Comparison of ENCODE assay signal across 15 cellular contexts in the genomic region with DNA sequence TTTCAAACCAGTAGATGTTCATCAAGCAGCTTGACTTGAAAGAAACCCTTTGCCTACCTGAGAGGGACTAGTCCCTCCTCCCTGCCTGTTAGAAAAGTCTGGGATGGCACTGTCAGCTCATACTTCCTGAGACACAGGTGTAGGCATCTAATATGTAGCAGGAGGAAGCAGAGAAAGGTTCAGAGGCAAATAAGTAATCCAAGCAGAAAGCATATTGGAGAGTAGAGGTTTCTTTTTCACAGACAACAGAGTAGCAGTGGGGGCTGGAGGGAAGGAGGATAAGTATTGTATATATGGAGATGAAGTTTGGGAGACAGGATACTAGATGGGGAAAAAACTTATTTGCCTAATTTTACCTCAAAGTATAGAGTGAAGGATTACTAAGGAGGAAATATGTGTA.
DNase-seq lines count a peak whose midpoint lies in the region; ATAC-seq, FAIRE-seq and TF ChIP-seq lines count a peak whose summit lies in the region.
"Had no signal": no experiment of that assay in that cellular context is flagged by ENCODE, and none has a peak within 500 bp of the region (broad histone marks: within the 10 kb centered on the region; RNA-seq: fewer than 3 reads in every experiment).

No MANE protein-coding gene starts in this region.

- H3K18ac ChIP-seq in H9 (ENCODE audit: insufficient read length, low read depth, low read length): no peak overlapping the region

- no peaks in the 10 kb centered on the region for H3K9me3 Mint-ChIP-seq in H9
- no peaks in the 10 kb centered on the region for H3K9me3 Mint-ChIP-seq in activated T-helper 17 cell treated with anti-CD3 and anti-CD28 coated beads, Interleukin-2, amount 50 U/mL, for 72 hours
- no peaks in the 10 kb centered on the region for H3K9me3 Mint-ChIP-seq in activated naive CD8-positive, alpha-beta T cell treated with anti-CD3 and anti-CD28 coated beads for 36 hours
- H3K9me3 Mint-ChIP-seq: activated CD8-positive, alpha-beta T cell treated with anti-CD3 and anti-CD28 coated beads for 36 hours; IgD-negative memory B cell had no signal

- no peak overlapping the region for H2AFZ ChIP-seq in H9 (ENCODE audit: low read length)

- H3K4me1 Mint-ChIP-seq in H9: peaks cover 25 to 33% of the 10 kb centered on the region in 2 experiments
- peaks cover 15% of the 10 kb centered on the region for H3K4me1 Mint-ChIP-seq in activated T-helper 17 cell treated with anti-CD3 and anti-CD28 coated beads, Interleukin-2, amount 50 U/mL, for 72 hours
- H3K4me1 Mint-ChIP-seq in activated naive CD8-positive, alpha-beta T cell treated with anti-CD3 and anti-CD28 coated beads for 36 hours: peaks cover 12% of the 10 kb centered on the region

- H3K27me3 Mint-ChIP-seq in H9 (ENCODE audit: low read depth): no peaks in the 10 kb centered on the region
- H3K27me3 Mint-ChIP-seq in activated T-helper 17 cell treated with anti-CD3 and anti-CD28 coated beads, Interleukin-2, amount 50 U/mL, for 72 hours: no peaks in the 10 kb centered on the region
- H3K27me3 Mint-ChIP-seq in activated naive CD8-positive, alpha-beta T cell treated with anti-CD3 and anti-CD28 coated beads for 36 hours: no peaks in the 10 kb centered on the region
- H3K27me3 Mint-ChIP-seq: activated CD8-positive, alpha-beta T cell treated with anti-CD3 and anti-CD28 coated beads for 36 hours had no signal

- no peak overlapping the region for H2BK5ac ChIP-seq in H9 (ENCODE audit: insufficient read length, low read length)

- no peak overlapping the region for H4K5ac ChIP-seq in H9 (ENCODE audit: insufficient read length, low read depth, low read length)

- no peaks in the 10 kb centered on the region for H3K23me2 ChIP-seq in H9 (ENCODE audit: insufficient read length, low read depth, low read length, poor library complexity, severe bottlenecking)

- H3K23ac ChIP-seq in H9 (ENCODE audit: insufficient read length, low read depth, low read length): no peak overlapping the region

- no peak overlapping the region for H4K8ac ChIP-seq in H9 (replicated peaks; ENCODE audit: insufficient read length, low read depth, low read length)

- intact Hi-C loops in pancreas (cut with DNase I): loop anchor here in 2 of 3 donors (5.0 to 10.0 kb wide), 2 partner anchors 123 to 324 kb away; no protein-coding TSS in a partner anchor

- H3T11ph ChIP-seq in H9 (ENCODE audit: low read length): no peak overlapping the region

- H2BK15ac ChIP-seq in H9 (ENCODE audit: low read depth, low read length): no peak overlapping the region

- no peaks in the 10 kb centered on the region for H4K20me1 ChIP-seq in H9 (ENCODE audit: control insufficient read depth, insufficient read depth, insufficient read length)

- H3K9me3 ChIP-seq in H9 (ENCODE audit: control insufficient read depth, low read depth, low read length) (no peaks in the 10 kb centered on the region), pancreas (no peaks in the 10 kb centered on the region)

- H3K56ac ChIP-seq in H9 (ENCODE audit: insufficient read length, low read depth, low read length): no peak overlapping the region

- TF ChIP-seq CTCF in H9 (conservative IDR thresholded peaks at IDR 0.05): no peak
- no peak for TF ChIP-seq CTCF in pancreas (IDR thresholded peaks at IDR 0.05)

- no peak overlapping the region for H3K27ac ChIP-seq in H9 (ENCODE audit: insufficient read length, low read depth, low read length)
- H3K27ac ChIP-seq in pancreas: peak overlapping the region in 1 of 4 donors; percentile 18

- H2BK120ac ChIP-seq in H9 (ENCODE audit: low read depth, low read length, poor library complexity, severe bottlenecking): no peak overlapping the region

- no peak for DNase-seq in H9
- no peak for DNase-seq in pancreas
- no peak for DNase-seq in AG20443 (ENCODE audit: low spot score)
- no peak for DNase-seq in activated naive CD8-positive, alpha-beta T cell treated with anti-CD3 and anti-CD28 coated beads for 36 hours
- DNase-seq in activated naive CD4-positive, alpha-beta T cell treated with Interleukin-2 at 50 U/mL for 16 hours: no peak
- DNase-seq: activated CD8-positive, alpha-beta T cell treated with anti-CD3 and anti-CD28 coated beads for 36 hours; COR-L47; GOT3; NCI-H510A; stimulated activated naive CD4-positive, alpha-beta T cell treated with Interleukin-2 at 50 U/mL for 16 hours had no signal

- no peaks in the 10 kb centered on the region for H3K79me1 ChIP-seq in H9 (ENCODE audit: insufficient read depth, low read depth, low read length, poor library complexity, severe bottlenecking)

- H2AK5ac ChIP-seq in H9 (ENCODE audit: insufficient read length, low read length): no peak overlapping the region

- no peak overlapping the region for H3K4me3 Mint-ChIP-seq in H9
- no peak overlapping the region for H3K4me3 Mint-ChIP-seq in activated T-helper 17 cell treated with anti-CD3 and anti-CD28 coated beads, Interleukin-2, amount 50 U/mL, for 72 hours
- no peak overlapping the region for H3K4me3 Mint-ChIP-seq in activated naive CD8-positive, alpha-beta T cell treated with anti-CD3 and anti-CD28 coated beads for 36 hours
- H3K4me3 Mint-ChIP-seq: activated CD8-positive, alpha-beta T cell treated with anti-CD3 and anti-CD28 coated beads for 36 hours; IgD-negative memory B cell had no signal

- no peak overlapping the region for H4K91ac ChIP-seq in H9 (ENCODE audit: insufficient read length, low read depth, low read length)

- H2BK12ac ChIP-seq in H9 (ENCODE audit: insufficient read length, low read depth, low read length): no peak overlapping the region

- H3K27me3 ChIP-seq in H9 (ENCODE audit: insufficient read depth, low read length): no peaks in the 10 kb centered on the region
- no peaks in the 10 kb centered on the region for H3K27me3 ChIP-seq in pancreas

- no peaks in the 10 kb centered on the region for H3K36me3 ChIP-seq in pancreas

- no peak overlapping the region for H3K9ac ChIP-seq in H9 (ENCODE audit: extremely low read depth, insufficient read length, low read length)

- H3K27ac Mint-ChIP-seq in H9: peak overlapping the region in 2 of 3 experiments; percentile 26 to 49; a peak in 3 of 7 replicates
- H3K27ac Mint-ChIP-seq in activated T-helper 17 cell treated with anti-CD3 and anti-CD28 coated beads, Interleukin-2, amount 50 U/mL, for 72 hours: peak overlapping the region; percentile 70
- no peak overlapping the region for H3K27ac Mint-ChIP-seq in activated naive CD8-positive, alpha-beta T cell treated with anti-CD3 and anti-CD28 coated beads for 36 hours
- H3K27ac Mint-ChIP-seq: activated CD8-positive, alpha-beta T cell treated with anti-CD3 and anti-CD28 coated beads for 36 hours; IgD-negative memory B cell had no signal

- ATAC-seq in GM18870 (IDR thresholded peaks at IDR 0.05; ENCODE audit: unreplicated experiment) (peak; percentile 47), pancreas (peak in 3 of 4 donors; percentile 9 to 29 (median 13))
- ATAC-seq in activated T-helper 17 cell treated with anti-CD3 and anti-CD28 coated beads, Interleukin-2, amount 50 U/mL, for 72 hours (replicated peaks): no peak
- ATAC-seq: esophagus mucosa had no signal

- no peaks in the 10 kb centered on the region for H3K79me2 ChIP-seq in H9 (ENCODE audit: insufficient read depth, low read length)

- H3K4me3 ChIP-seq in pancreas: no peak overlapping the region

- no peak for FAIRE-seq in pancreas (lab: Jason Lieb, UNC)
- FAIRE-seq: bronchial epithelial cell had no signal

- H3K4me2 ChIP-seq in H9 (ENCODE audit: insufficient read depth, insufficient read length, low read length): no peak overlapping the region

- no peak overlapping the region for H3K4ac ChIP-seq in H9 (ENCODE audit: low read depth, low read length)

- H2BK20ac ChIP-seq in H9 (ENCODE audit: low read depth, low read length, poor library complexity, severe bottlenecking): no peak overlapping the region

- H3K36me3 Mint-ChIP-seq in H9 (ENCODE audit: insufficient read depth in 1 of 3, low read depth in 3 of 3): peaks cover 0 to 2% (median 0%) of the 10 kb centered on the region in 3 experiments; a peak in 2 of 7 replicates
- H3K36me3 Mint-ChIP-seq in activated T-helper 17 cell treated with anti-CD3 and anti-CD28 coated beads, Interleukin-2, amount 50 U/mL, for 72 hours (ENCODE audit: low read depth): peaks cover 21% of the 10 kb centered on the region
- H3K36me3 Mint-ChIP-seq in activated naive CD8-positive, alpha-beta T cell treated with anti-CD3 and anti-CD28 coated beads for 36 hours: peaks cover 2% of the 10 kb centered on the region
- H3K36me3 Mint-ChIP-seq: IgD-negative memory B cell had no signal

- no peak overlapping the region for H3K14ac ChIP-seq in H9 (ENCODE audit: insufficient read depth, low read length)

- H3K4me1 ChIP-seq in H9 (ENCODE audit: insufficient read depth, low read length) (peaks cover 10% of the 10 kb centered on the region; the same call in 1 of the 2 replicates), pancreas (peaks cover 9 to 17% (median 14%) of the 10 kb centered on the region in 3 donors)
